In the genomic region with DNA sequence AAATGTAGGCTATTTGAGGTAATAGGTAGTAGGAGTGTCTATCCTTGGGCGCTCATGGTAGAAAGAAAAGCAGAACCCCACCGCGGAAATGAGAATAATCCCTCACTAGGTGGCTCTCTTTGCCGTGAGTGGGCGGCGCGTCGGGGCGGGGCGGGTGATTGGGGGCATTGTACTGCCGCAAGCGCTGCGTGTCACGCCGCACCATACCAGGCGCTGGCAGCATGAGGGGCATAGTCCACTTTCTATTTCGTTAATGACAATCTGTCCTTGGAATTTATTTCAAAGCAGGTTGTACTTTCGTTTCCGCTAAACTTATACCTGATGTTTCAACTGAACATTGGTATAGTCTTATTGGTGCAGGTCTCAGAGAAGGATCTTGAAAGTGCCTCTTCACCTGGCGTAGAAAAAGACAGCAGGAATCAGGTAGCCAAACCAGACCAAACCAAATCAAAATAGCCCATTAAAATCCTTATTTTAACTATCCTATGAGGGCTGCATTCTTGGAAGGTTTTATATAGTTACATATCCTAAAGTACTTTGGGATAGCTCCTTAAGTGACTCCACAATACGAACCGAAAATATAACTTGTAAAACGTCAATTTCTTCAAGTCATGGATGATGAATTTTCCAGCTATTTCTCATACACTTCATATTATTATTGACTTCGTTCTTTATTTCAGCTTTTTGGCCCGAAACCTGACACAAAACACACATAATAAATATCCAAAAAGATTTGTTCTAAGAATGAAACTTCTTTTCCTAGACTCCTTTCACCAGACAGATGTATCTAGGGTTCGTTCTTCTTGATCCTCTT, we compare ENCODE assay signal across 8 cellular contexts. TPM values are rescaled to one million over a fixed set of nuclear protein-coding genes. Genes with fewer than 3 reads are reported as not detected.
A peak's percentile ranks its signal among the peaks of the same experiment; 100 is the strongest.
DNase-seq lines count a peak whose midpoint lies in the region; ATAC-seq and TF ChIP-seq lines count a peak whose summit lies in the region.

No MANE protein-coding gene starts in this region.

- TF ChIP-seq POLR2A in ovary (IDR thresholded peaks at IDR 0.05) (peak; percentile 45), thyroid gland (IDR thresholded peaks at IDR 0.05) (peak in 1 of 2 donors; percentile 81)

- peak; percentile 88 for DNase-seq in ELR (ENCODE audit: low read depth)
- peak; percentile 33 for DNase-seq in HFF-Myc (ENCODE audit: extremely low read depth, low read depth)
- DNase-seq in NCI-H1092 treated with DMSO at 0.1 percent for 48 hours (lab: John Stamatoyannopoulos, UW): peak; percentile 91
- DNase-seq in activated naive CD4-positive, alpha-beta T cell treated with anti-CD3 and anti-CD28 coated beads, Interleukin-2, amount 50 U/mL, for 72 hours (ENCODE audit: low spot score in 2 of 2): peak; percentile 84 to 85
- peak; percentile 74 to 94 (median 89) for DNase-seq in head of caudate nucleus
- peak; percentile 70 to 85 (median 83) for DNase-seq in ovary
- DNase-seq in thyroid gland: peak; percentile 88 to 91

- H3K27ac ChIP-seq in ovary: peak overlapping the region; percentile 88 to 90
- H3K27ac ChIP-seq in thyroid gland: peak overlapping the region; percentile 96 to 97 (median 96)

- H3K9me3 Mint-ChIP-seq in activated naive CD4-positive, alpha-beta T cell treated with anti-CD3 and anti-CD28 coated beads, Interleukin-2, amount 50 U/mL, for 72 hours: no peaks in the 10 kb centered on the region

- intact Hi-C loops in head of caudate nucleus (cut with DNase I): loop anchor here (5.0 to 10.0 kb wide), 4 partner anchors 77 to 444 kb away; no protein-coding TSS in a partner anchor
- intact Hi-C loops in ovary (cut with DNase I): loop anchor here (10.0 kb wide), 3 partner anchors 74 to 444 kb away; no protein-coding TSS in a partner anchor
- intact Hi-C loops in thyroid gland (cut with DNase I): loop anchor here (5.0 to 10.0 kb wide), 3 partner anchors 74 to 167 kb away; a partner anchor contains a TSS

- peak; percentile 30 for TF ChIP-seq CTCF in HFF-Myc (IDR thresholded peaks at IDR 0.05; ENCODE audit: low read depth, low read length, missing control alignments)
- TF ChIP-seq CTCF in ovary (IDR thresholded peaks at IDR 0.05): peak; percentile 27 to 46 (median 32)
- peak in 5 of 6 experiments; percentile 11 to 56 (median 48) for TF ChIP-seq CTCF in thyroid gland (IDR thresholded peaks at IDR 0.05)

- peaks cover 11 to 18% of the 10 kb centered on the region in 2 donors for H3K36me3 Mint-ChIP-seq in activated naive CD4-positive, alpha-beta T cell treated with anti-CD3 and anti-CD28 coated beads, Interleukin-2, amount 50 U/mL, for 72 hours

- no peak for TF ChIP-seq EP300 in ovary (IDR thresholded peaks at IDR 0.05)

- peak; percentile 55 for ATAC-seq in SK-N-SH treated with all-trans-retinoic acid at 6 μM for 48 hours
- ATAC-seq in activated naive CD4-positive, alpha-beta T cell treated with anti-CD3 and anti-CD28 coated beads, Interleukin-2, amount 50 U/mL, for 72 hours: peak; percentile 50 to 52

- WGBS in ovary, 3 donors: 0 to 1% (median 1%) methylated on average over 26 of the region's 26 CpGs
- WGBS in thyroid gland, 2 donors: 0% methylated on average over 26 of the region's 26 CpGs

- H3K4me1 ChIP-seq in ovary (ENCODE audit: insufficient read depth) (peaks cover 4% of the 10 kb centered on the region), thyroid gland (peaks cover 0 to 8% of the 10 kb centered on the region in 2 donors)

- H3K4me3 ChIP-seq in HFF-Myc (replicated peaks; ENCODE audit: low read depth, low read length) (peak overlapping the region; percentile 93), ovary (peak overlapping the region; percentile 96), thyroid gland (replicated peaks in 1 of 3) (peak overlapping the region; percentile 21 to 91 (median 73))

- peak overlapping the region; percentile 100 for H3K27ac Mint-ChIP-seq in activated naive CD4-positive, alpha-beta T cell treated with anti-CD3 and anti-CD28 coated beads, Interleukin-2, amount 50 U/mL, for 72 hours

- H3K27me3 ChIP-seq in ovary: no peaks in the 10 kb centered on the region
- no peaks in the 10 kb centered on the region for H3K27me3 ChIP-seq in thyroid gland

- H3K36me3 ChIP-seq in ovary (no peaks in the 10 kb centered on the region), thyroid gland (no peaks in the 10 kb centered on the region)

- no peaks in the 10 kb centered on the region for H3K9me3 ChIP-seq in ovary
- no peaks in the 10 kb centered on the region for H3K9me3 ChIP-seq in thyroid gland

TF ChIP-seq in SK-N-SH treated with all-trans-retinoic acid at 6 μM for 48 hours, 23 proteins besides CTCF, POLR2A, EP300 and RAD21:
- TF ChIP-seq ESRRG (CRISPR knock-in tag; IDR thresholded peaks at IDR 0.05) (no peak), ZNF8 (CRISPR knock-in tag; IDR thresholded peaks at IDR 0.05) (no peak), RARB (CRISPR knock-in tag; IDR thresholded peaks at IDR 0.05) (no peak), BACH2 (CRISPR knock-in tag; IDR thresholded peaks at IDR 0.05; ENCODE audit: borderline replicate concordance) (no peak), ZNF70 (CRISPR knock-in tag; IDR thresholded peaks at IDR 0.05) (no peak)
- TF ChIP-seq, protein P1, sequence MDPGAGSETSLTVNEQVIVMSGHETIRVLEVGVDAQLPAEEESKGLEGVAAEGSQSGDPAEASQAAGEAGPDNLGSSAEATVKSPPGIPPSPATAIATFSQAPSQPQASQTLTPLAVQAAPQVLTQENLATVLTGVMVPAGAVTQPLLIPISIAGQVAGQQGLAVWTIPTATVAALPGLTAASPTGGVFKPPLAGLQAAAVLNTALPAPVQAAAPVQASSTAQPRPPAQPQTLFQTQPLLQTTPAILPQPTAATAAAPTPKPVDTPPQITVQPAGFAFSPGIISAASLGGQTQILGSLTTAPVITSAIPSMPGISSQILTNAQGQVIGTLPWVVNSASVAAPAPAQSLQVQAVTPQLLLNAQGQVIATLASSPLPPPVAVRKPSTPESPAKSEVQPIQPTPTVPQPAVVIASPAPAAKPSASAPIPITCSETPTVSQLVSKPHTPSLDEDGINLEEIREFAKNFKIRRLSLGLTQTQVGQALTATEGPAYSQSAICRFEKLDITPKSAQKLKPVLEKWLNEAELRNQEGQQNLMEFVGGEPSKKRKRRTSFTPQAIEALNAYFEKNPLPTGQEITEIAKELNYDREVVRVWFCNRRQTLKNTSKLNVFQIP (CRISPR knock-in tag; IDR thresholded peaks at IDR 0.05; ENCODE audit: borderline replicate concordance, low read depth): peak; percentile 24; the same call in 1 of the 2 replicates

RNA-seq across cellular contexts. Expression of a gene that starts 1.9 kb away (rescaled TPM):
- total RNA-seq in activated naive CD4-positive, alpha-beta T cell treated with anti-CD3 and anti-CD28 coated beads, Interleukin-2, amount 50 U/mL, for 72 hours: 10 to 100 TPM; 60.9 to 63.4 TPM
- total RNA-seq in ovary (10 to 100 TPM; 23.7 to 65.3 (median 47.2) TPM), thyroid gland (10 to 100 TPM; 37.8 to 82.1 (median 58.9) TPM)
- polyA plus RNA-seq in ovary: 10 to 100 TPM; 21.8 to 63.3 TPM

RNA-seq across cellular contexts. Expression of a gene that starts 52.2 kb away (rescaled TPM):
- not detected for total RNA-seq in activated naive CD4-positive, alpha-beta T cell treated with anti-CD3 and anti-CD28 coated beads, Interleukin-2, amount 50 U/mL, for 72 hours
- total RNA-seq in ovary: 1 to 10 TPM in 2 of 7 donors, under 1 TPM in 4, not detected in 1; 0.24 to 2.5 (median 0.77) TPM
- 1 to 10 TPM in 1 of 2 donors, under 1 TPM in 1; 0.67 to 2.0 TPM for polyA plus RNA-seq in ovary
- 10 to 100 TPM in 2 of 4 donors, 1 to 10 TPM in 2; 7.6 to 39.5 (median 17.3) TPM for total RNA-seq in thyroid gland

Comparison
In these comparisons a context has a peak if more than half of its experiments do, and no peak if none do; other contexts are left out.
1. Peak in every context shown above with its lines: DNase-seq, ATAC-seq, H3K4me3 ChIP-seq and H3K27ac ChIP-seq.
2. DNase-seq: peak in every context shown above with its lines; median percentile 91 in NCI-H1092 treated with DMSO at 0.1 percent for 48 hours; 90 in thyroid gland; 89 in head of caudate nucleus; 88 in ELR; 84 in activated naive CD4-positive, alpha-beta T cell treated with anti-CD3 and anti-CD28 coated beads, Interleukin-2, amount 50 U/mL, for 72 hours; 83 in ovary; 33 in HFF-Myc.